10 cellular contexts compared by ENCODE assay signal in the genomic region with DNA sequence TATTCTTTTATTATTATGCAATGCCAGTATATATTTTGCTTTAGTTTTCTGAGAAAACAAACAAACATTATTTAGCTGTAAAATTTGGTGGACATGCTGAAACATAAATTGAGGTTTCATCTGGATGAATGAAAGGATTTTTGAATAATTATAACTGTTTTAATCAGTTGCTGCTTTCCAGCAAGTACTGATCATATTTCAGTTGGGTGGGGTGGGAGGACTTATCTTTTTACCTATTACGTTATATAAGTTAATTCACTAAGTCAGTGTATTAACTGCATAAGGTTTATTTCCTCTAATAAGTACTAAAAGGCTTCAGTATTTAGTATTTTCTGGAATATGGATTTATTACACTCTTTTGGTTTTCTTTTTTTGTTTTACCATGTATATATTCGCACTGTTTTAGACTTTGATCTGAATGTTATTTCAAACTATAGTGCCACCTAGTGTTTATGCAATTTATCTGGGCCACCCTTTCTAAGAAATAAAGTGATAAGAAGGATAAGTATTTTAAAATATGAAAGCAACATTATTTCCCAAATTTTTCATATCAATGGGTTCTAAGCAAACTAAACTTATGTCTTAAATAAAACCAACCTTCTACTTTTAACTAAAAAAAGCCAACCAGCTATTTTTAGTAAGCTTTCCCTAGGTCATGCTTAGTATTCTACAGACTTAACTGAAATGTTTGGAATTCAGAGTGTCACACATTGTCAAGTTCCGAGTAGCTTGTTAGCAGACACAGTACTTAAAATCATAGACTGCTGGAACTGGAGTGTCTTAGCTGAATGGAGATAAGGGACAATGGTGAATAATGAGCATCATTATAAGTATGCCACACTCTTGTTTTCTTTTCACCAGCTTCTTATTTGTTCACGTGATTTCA.
DNase-seq lines count a peak whose midpoint lies in the region; ATAC-seq and TF ChIP-seq lines count a peak whose summit lies in the region.
"Had no signal": no experiment of that assay in that cellular context is flagged by ENCODE, and none has a peak within 500 bp of the region (broad histone marks: within the 10 kb centered on the region; RNA-seq: fewer than 3 reads in every experiment).

No MANE protein-coding gene starts in this region.

- no peak for DNase-seq in AG09319 (ENCODE audit: extremely low read depth, low read depth)
- peak; percentile 54 for DNase-seq in NCI-H748 (lab: John Stamatoyannopoulos, UW; ENCODE audit: unreplicated experiment)
- DNase-seq in endothelial cell (ENCODE audit: low spot score) = no peak
- DNase-seq in gastrocnemius medialis = no peak
- DNase-seq in KG1 (lab: John Stamatoyannopoulos, UW) = no peak
- no peak for DNase-seq in stimulated activated CD4-positive, alpha-beta T cell treated with anti-CD3 and anti-CD28 coated beads, Interleukin-15, amount 100 ng/mL, for 24 hours

- no peak overlapping the region for H3K4me3 Mint-ChIP-seq in endothelial cell (ENCODE audit: unreplicated experiment)
- H3K4me3 Mint-ChIP-seq: central memory CD8-positive, alpha-beta T cell had no signal

- no peak overlapping the region for H3K27ac Mint-ChIP-seq in endothelial cell (ENCODE audit: unreplicated experiment)

- in situ Hi-C loops in gastrocnemius medialis (cut with MboI; ENCODE audit: low sequenced_read_pairs in 4 of 4) = loop anchor here (5.0 to 25.0 kb wide), 4 partner anchors 97 to 388 kb away; no protein-coding TSS in a partner anchor

- no peaks in the 10 kb centered on the region for H3K4me1 ChIP-seq in gastrocnemius medialis

- no peak overlapping the region for H3K4me3 ChIP-seq in gastrocnemius medialis
- H3K4me3 ChIP-seq: HAP-1 had no signal

- no peak for TF ChIP-seq POLR2A in gastrocnemius medialis (IDR thresholded peaks at IDR 0.05)

- no peak overlapping the region for H3K27ac ChIP-seq in gastrocnemius medialis

- no peaks in the 10 kb centered on the region for H3K36me3 Mint-ChIP-seq in endothelial cell (ENCODE audit: low read depth, unreplicated experiment)

- peaks cover 2% of the 10 kb centered on the region for H3K27me3 Mint-ChIP-seq in endothelial cell (ENCODE audit: unreplicated experiment)

- no peaks in the 10 kb centered on the region for H3K36me3 ChIP-seq in gastrocnemius medialis
- H3K36me3 ChIP-seq: HAP-1 had no signal

- ATAC-seq in GM19035 (IDR thresholded peaks at IDR 0.05; ENCODE audit: unreplicated experiment) (peak; percentile 65), gastrocnemius medialis (peak; percentile 66 to 75), HG03135 (IDR thresholded peaks at IDR 0.05; ENCODE audit: unreplicated experiment) (no peak)

- no peaks in the 10 kb centered on the region for H3K4me1 Mint-ChIP-seq in endothelial cell (ENCODE audit: unreplicated experiment)
- H3K4me1 Mint-ChIP-seq: central memory CD8-positive, alpha-beta T cell had no signal

- peak; percentile 55 for TF ChIP-seq CTCF in AG09319 (IDR thresholded peaks at IDR 0.05; ENCODE audit: low read depth, low read length)
- peak; percentile 68 for TF ChIP-seq CTCF in endothelial cell (IDR thresholded peaks at IDR 0.05; ENCODE audit: unreplicated experiment)
- peak; percentile 50 to 70 (median 55) for TF ChIP-seq CTCF in gastrocnemius medialis (IDR thresholded peaks at IDR 0.05 in 4 of 5, conservative IDR thresholded peaks at IDR 0.05 in 1 of 5)

- H3K9me3 Mint-ChIP-seq in endothelial cell (ENCODE audit: unreplicated experiment) = no peaks in the 10 kb centered on the region
- H3K9me3 Mint-ChIP-seq: central memory CD8-positive, alpha-beta T cell had no signal

- H3K27me3 ChIP-seq in gastrocnemius medialis = no peaks in the 10 kb centered on the region

- intact Hi-C loops in gastrocnemius medialis (cut with DNase I; ENCODE audit: low total_unique reads) = loop anchor here (1.0 kb wide), 3 partner anchors 21 to 231 kb away; no protein-coding TSS in a partner anchor

- no peaks in the 10 kb centered on the region for H3K9me3 ChIP-seq in gastrocnemius medialis
- H3K9me3 ChIP-seq: HAP-1 had no signal
